Comparison of ENCODE assay signal across 17 cellular contexts in genomic region chr3:11699083-11699427, GRCh38. TPM values are rescaled to one million over a fixed set of nuclear protein-coding genes. Genes with fewer than 3 reads are reported as not detected.
DNase-seq lines count a peak whose midpoint lies in the region; ATAC-seq and TF ChIP-seq lines count a peak whose summit lies in the region.
"Had no signal": no experiment of that assay in that cellular context is flagged by ENCODE, and none has a peak within 500 bp of the region (broad histone marks: within the 10 kb centered on the region; RNA-seq: fewer than 3 reads in every experiment).

No MANE protein-coding gene starts in this region.

- H3K23ac ChIP-seq in mesenchymal stem cell (ENCODE audit: low read length in 2 of 2), result no peak overlapping the region

- H2AFZ ChIP-seq in PC-3 (ENCODE audit: low read length), result peak overlapping the region; percentile 4; the same call in 1 of the 2 replicates
- no peak overlapping the region for H2AFZ ChIP-seq in mesenchymal stem cell (ENCODE audit: low read depth, low read length)

- H4K20me1 ChIP-seq in PC-3 (ENCODE audit: low read length), result no peaks in the 10 kb centered on the region

- H3K9ac ChIP-seq in PC-3 (ENCODE audit: low read length) (no peak overlapping the region), mesenchymal stem cell (ENCODE audit: low read length) (peak overlapping the region; percentile 65)

- H4K8ac ChIP-seq in mesenchymal stem cell (ENCODE audit: low read length), result no peak overlapping the region

- no peak overlapping the region for H2BK15ac ChIP-seq in mesenchymal stem cell (ENCODE audit: low read depth, poor library complexity, severe bottlenecking)

- peaks cover 46% of the 10 kb centered on the region for H3K79me2 ChIP-seq in PC-3 (ENCODE audit: low read length)

- no CpG with 5 or more reads among the region's 2 CpGs for WGBS in mesenchymal stem cell

- H3K9me2 ChIP-seq in PC-3 (replicated peaks; ENCODE audit: low read length), result no peaks in the 10 kb centered on the region

- no peak overlapping the region for H2BK5ac ChIP-seq in mesenchymal stem cell (ENCODE audit: low read depth, low read length, poor library complexity, severe bottlenecking)

- no peak overlapping the region for H2AK5ac ChIP-seq in mesenchymal stem cell (ENCODE audit: low read length, severe bottlenecking)

- H3K36me3 ChIP-seq in PC-3 (ENCODE audit: low read depth, low read length) (peaks cover 5% of the 10 kb centered on the region; the same call in 1 of the 2 replicates), mesenchymal stem cell (ENCODE audit: control insufficient read depth in 1 of 2, insufficient read depth in 2 of 2, low read depth in 1 of 2, low read length in 2 of 2) (peaks cover 9 to 11% of the 10 kb centered on the region in 2 experiments)
- H3K36me3 ChIP-seq: MG63, SJCRH30 had no signal

- H3K4ac ChIP-seq in mesenchymal stem cell (ENCODE audit: low read depth in 1 of 2, low read length in 2 of 2), result no peak overlapping the region

- H3K18ac ChIP-seq in mesenchymal stem cell (ENCODE audit: low read depth in 1 of 2, low read length in 2 of 2), result no peak overlapping the region

- H3F3A ChIP-seq in PC-3 (ENCODE audit: low read length, unreplicated experiment), result no peaks in the 10 kb centered on the region

- H4K91ac ChIP-seq in mesenchymal stem cell (ENCODE audit: low read length), result no peak overlapping the region

- intact Hi-C loops in PC-3 (cut with micrococcal nuclease), result no loop called here

- POLR2A ChIA-PET in PC-3 (lab: Charles Lee; ENCODE audit: unreplicated experiment), result interaction anchor here (0.5 to 0.6 kb wide), 2 partner anchors 55 to 76 kb away, joined by 3 to 4 read pairs; partner anchors contain the start of gene VGLL4

- H3K4me1 ChIP-seq in PC-3 (ENCODE audit: insufficient read depth, low read length), result peaks cover 20% of the 10 kb centered on the region
- H3K4me1 ChIP-seq in mesenchymal stem cell (ENCODE audit: control insufficient read depth, insufficient read depth, low read depth, low read length), result no peaks in the 10 kb centered on the region
- H3K4me1 ChIP-seq: SJCRH30, upper lobe of right lung had no signal

- peak; percentile 82 for ATAC-seq in PC-3
- ATAC-seq: activated CD4-positive, CD25-positive, alpha-beta regulatory T cell treated with anti-CD3 and anti-CD28 coated beads, Interleukin-2, amount 50 U/mL, for 24 hours; activated CD8-positive, alpha-beta memory T cell treated with anti-CD3 and anti-CD28 coated beads, Interleukin-2, amount 10 ng/mL, durations not matched to agents 7 days and 5 days; upper lobe of right lung had no signal

- H3K27me3 ChIP-seq in PC-3 (ENCODE audit: low read length) (no peaks in the 10 kb centered on the region), mesenchymal stem cell (ENCODE audit: control insufficient read depth in 1 of 2, insufficient read depth in 1 of 2, low read length in 2 of 2) (no peaks in the 10 kb centered on the region)
- H3K27me3 ChIP-seq: MG63, SJCRH30, stomach, upper lobe of right lung had no signal

- no peak overlapping the region for H3K14ac ChIP-seq in mesenchymal stem cell (ENCODE audit: low read length in 2 of 2)

- no TSS peak for BruUV-seq in PC-3 (replicated peaks; lab: Mats Ljungman, UMichigan)

- H3K79me1 ChIP-seq in mesenchymal stem cell (replicated peaks; ENCODE audit: low read length, poor library complexity, severe bottlenecking), result peaks cover 32% of the 10 kb centered on the region

- no peak overlapping the region for H2BK12ac ChIP-seq in mesenchymal stem cell (ENCODE audit: low read length in 2 of 2)

- DNase-seq in AG10803 (ENCODE audit: low read depth), result peak; percentile 97
- peak; percentile 71 for DNase-seq in PC-3
- peak; percentile 31 for DNase-seq in dedifferentiated amniotic fluid mesenchymal stem cell (ENCODE audit: extremely low spot score)
- peak; percentile 7 for DNase-seq in mesenchymal stem cell
- no peak for DNase-seq in DMS 273 (lab: John Stamatoyannopoulos, UW; ENCODE audit: unreplicated experiment)
- no peak for DNase-seq in NCI-H226
- no peak for DNase-seq in stimulated activated naive CD4-positive, alpha-beta T cell treated with Interleukin-2 at 50 U/mL for 16 hours (lab: John Stamatoyannopoulos, UW)
- no peak for DNase-seq in NCI-H2196 (lab: John Stamatoyannopoulos, UW; ENCODE audit: unreplicated experiment)
- DNase-seq: activated CD8-positive, alpha-beta memory T cell treated with anti-CD3 and anti-CD28 coated beads, Interleukin-2, amount 10 ng/mL, durations not matched to agents 7 days and 5 days; amygdala; MG63; NCI-H187 treated with DMSO at 0.1 percent for 48 hours; retina; SJCRH30; stomach; upper lobe of right lung had no signal

- H3K9me3 ChIP-seq in PC-3 (ENCODE audit: low read length) (no peaks in the 10 kb centered on the region), mesenchymal stem cell (ENCODE audit: control insufficient read depth, low read length) (no peaks in the 10 kb centered on the region)
- H3K9me3 ChIP-seq: MG63, SJCRH30, stomach, upper lobe of right lung had no signal

- no peak overlapping the region for H2BK120ac ChIP-seq in mesenchymal stem cell (ENCODE audit: low read depth, low read length)

- CTCF ChIA-PET in PC-3 (lab: Charles Lee), result no interaction called here

- H3K4me2 ChIP-seq in PC-3 (ENCODE audit: low read length) (peak overlapping the region; percentile 54), mesenchymal stem cell (ENCODE audit: low read length, poor library complexity, severe bottlenecking) (no peak overlapping the region)

- no peak overlapping the region for H3K4me3 ChIP-seq in AG10803 (ENCODE audit: low read length)
- H3K4me3 ChIP-seq in PC-3 (ENCODE audit: low read length), result peak overlapping the region; percentile 1; the same call in 1 of the 2 replicates
- H3K4me3 ChIP-seq in mesenchymal stem cell (ENCODE audit: insufficient read depth in 1 of 2, low read depth in 1 of 2, low read length in 2 of 2), result no peak overlapping the region
- H3K4me3 ChIP-seq: MG63, SJCRH30, stomach, upper lobe of right lung had no signal

- H3K27ac ChIP-seq in PC-3 (ENCODE audit: low read length) (peak overlapping the region; percentile 56), mesenchymal stem cell (ENCODE audit: low read length, poor library complexity, severe bottlenecking) (peak overlapping the region; percentile 30)
- H3K27ac ChIP-seq: SJCRH30, stomach, upper lobe of right lung had no signal

- no peak for TF ChIP-seq CTCF in AG10803 (conservative IDR thresholded peaks at IDR 0.05; ENCODE audit: low read length)
- TF ChIP-seq CTCF in PC-3 (conservative IDR thresholded peaks at IDR 0.05; ENCODE audit: low read depth, low read length), result no peak

RNA-seq across cellular contexts. Expression of gene VGLL4, which starts 55.3 kb away (rescaled TPM):
- total RNA-seq in PC-3 (2014; rRNA removed), result 40.5 and 46.3 TPM in 2 replicates
- 73.9 TPM for polyA plus RNA-seq in mesenchymal stem cell (2013, experiment 1 of 2)
- polyA plus RNA-seq in mesenchymal stem cell (2013, experiment 2 of 2), result 71.8 TPM

Comparison
In these comparisons a context has a peak if more than half of its experiments do, and no peak if none do; other contexts are left out.
1. DNase-seq: peak in AG10803 (single experiment), PC-3 (single experiment), dedifferentiated amniotic fluid mesenchymal stem cell (single experiment) and mesenchymal stem cell (single experiment); none in DMS 273 (single experiment), NCI-H226 (single experiment), stimulated activated naive CD4-positive, alpha-beta T cell treated with Interleukin-2 at 50 U/mL for 16 hours (single experiment) and NCI-H2196 (single experiment).